ENCODE assay signal across 8 cellular contexts in genomic region chr4:180449395-180449956, GRCh38.
DNase-seq lines count a peak whose midpoint lies in the region; ATAC-seq and TF ChIP-seq lines count a peak whose summit lies in the region.
"Had no signal": no experiment of that assay in that cellular context is flagged by ENCODE, and none has a peak within 500 bp of the region (broad histone marks: within the 10 kb centered on the region; RNA-seq: fewer than 3 reads in every experiment).

No MANE protein-coding gene starts in this region.

- H3K27me3 Mint-ChIP-seq in endodermal cell (ENCODE audit: insufficient read depth) = no peaks in the 10 kb centered on the region
- H3K27me3 Mint-ChIP-seq: activated B cell treated with CpG ODN at 0.5 μM for 24 hours had no signal

- H3K27ac ChIP-seq in endodermal cell (ENCODE audit: low read depth, low read length) = no peak overlapping the region

- H3K9me3 Mint-ChIP-seq in endodermal cell = no peaks in the 10 kb centered on the region
- H3K9me3 Mint-ChIP-seq: activated B cell treated with CpG ODN at 0.5 μM for 24 hours had no signal

- no peaks in the 10 kb centered on the region for H3K36me3 ChIP-seq in endodermal cell (ENCODE audit: control insufficient read depth, insufficient read depth, low read length)

- no peaks in the 10 kb centered on the region for H3K9me3 ChIP-seq in endodermal cell (ENCODE audit: control insufficient read depth, low read length)

- peak overlapping the region; percentile 37 for H3K4me3 Mint-ChIP-seq in endodermal cell
- H3K4me3 Mint-ChIP-seq: activated B cell treated with CpG ODN at 0.5 μM for 24 hours had no signal

- H3K4me3 ChIP-seq in endodermal cell (ENCODE audit: low read length) = peak overlapping the region; percentile 39

- TF ChIP-seq CTCF in endodermal cell (conservative IDR thresholded peaks at IDR 0.05) = peak; percentile 91

- H3K4me1 Mint-ChIP-seq in endodermal cell = peaks cover 9% of the 10 kb centered on the region
- H3K4me1 Mint-ChIP-seq: activated B cell treated with CpG ODN at 0.5 μM for 24 hours had no signal

- no peak overlapping the region for H3K9ac ChIP-seq in endodermal cell (ENCODE audit: extremely low read depth, low read length, poor library complexity, severe bottlenecking)

- TF ChIP-seq POLR2A in GM18505 (IDR thresholded peaks at IDR 0.05; ENCODE audit: borderline replicate concordance, extremely low read depth, insufficient read depth, insufficient read length) = no peak

- ATAC-seq in GM18505 (IDR thresholded peaks at IDR 0.05; ENCODE audit: unreplicated experiment) (peak; percentile 94), HG03139 (IDR thresholded peaks at IDR 0.05; ENCODE audit: unreplicated experiment) (peak; percentile 87), HG02884 (IDR thresholded peaks at IDR 0.05; ENCODE audit: unreplicated experiment) (no peak)

- 38 to 72% methylated on average over 3 to 6 of the region's 6 CpGs for WGBS in endodermal cell (ENCODE audit: insufficient coverage in 1 of 2, insufficient read length in 1 of 2), 2 experiments

- no peaks in the 10 kb centered on the region for H3K4me1 ChIP-seq in endodermal cell (ENCODE audit: control insufficient read depth, insufficient read depth, low read length)

- no peaks in the 10 kb centered on the region for H3K36me3 Mint-ChIP-seq in endodermal cell (ENCODE audit: low read depth)

- DNase-seq in NOMO-1 (lab: John Stamatoyannopoulos, UW; ENCODE audit: unreplicated experiment in 2 of 2) (peak; percentile 22 to 71), endodermal cell (peak; percentile 84), NCI-H2171 (lab: John Stamatoyannopoulos, UW) (no peak)
- DNase-seq in stimulated activated CD8-positive, alpha-beta memory T cell treated with anti-CD3 and anti-CD28 coated beads, Interleukin-4, amount 100 ng/mL, for 48 hours = no peak
- DNase-seq: activated B cell treated with CpG ODN at 0.5 μM for 24 hours had no signal

- no peak overlapping the region for H3K27ac Mint-ChIP-seq in endodermal cell
- H3K27ac Mint-ChIP-seq: activated B cell treated with CpG ODN at 0.5 μM for 24 hours had no signal

- H3K27me3 ChIP-seq in endodermal cell (ENCODE audit: control insufficient read depth, insufficient read depth, low read length, poor library complexity, severe bottlenecking) = no peaks in the 10 kb centered on the region

Comparison
In these comparisons a context has a peak if more than half of its experiments do, and no peak if none do; other contexts are left out.
1. DNase-seq: peak in NOMO-1 (2 of 2) and endodermal cell (single experiment); none in stimulated activated CD8-positive, alpha-beta memory T cell treated with anti-CD3 and anti-CD28 coated beads, Interleukin-4, amount 100 ng/mL, for 48 hours (single experiment) and NCI-H2171 (single experiment).